1 cellular context compared by ENCODE assay signal in the genomic region with DNA sequence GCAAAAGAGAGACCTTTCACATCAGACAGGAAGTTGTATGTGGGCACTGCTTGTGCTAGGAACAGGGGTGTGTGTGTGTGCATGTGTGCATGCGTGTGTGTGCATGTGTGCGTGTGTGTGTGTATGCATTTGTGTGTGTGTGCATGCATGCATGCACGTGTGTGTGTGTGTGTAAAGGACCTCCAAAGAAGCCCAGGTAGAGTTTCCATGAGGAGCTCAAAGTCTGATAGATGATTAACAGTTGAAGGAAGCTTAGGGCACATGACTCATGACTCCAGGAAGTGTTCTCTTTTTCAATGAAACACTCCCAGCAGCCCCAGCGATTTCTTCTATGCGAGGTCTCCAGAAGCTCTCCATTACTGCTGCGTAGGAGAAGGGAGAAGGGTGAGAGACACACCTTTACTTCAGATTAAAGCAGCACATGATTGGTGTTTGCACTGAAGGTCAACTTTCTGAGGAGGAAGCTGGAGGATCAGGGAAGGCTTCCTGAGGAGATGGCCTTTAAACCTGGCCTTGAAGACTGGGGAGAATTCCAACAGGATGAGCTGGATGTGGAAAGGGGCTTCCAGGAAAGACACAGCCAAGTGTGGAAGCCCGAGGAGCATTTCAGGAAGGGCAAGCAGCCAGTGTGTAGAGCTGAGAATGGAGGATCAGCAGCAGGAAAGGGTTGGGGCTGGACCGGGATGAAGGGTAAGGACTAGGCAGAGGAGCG.
TF ChIP-seq lines count a peak whose summit lies in the region.

No MANE protein-coding gene starts in this region.

TF ChIP-seq in H1, 55 proteins besides CTCF, POLR2A, EP300 and RAD21 (continued from another document):
- TF ChIP-seq ATF2 (IDR thresholded peaks at IDR 0.05; ENCODE audit: low read length) (no peak), SUZ12 (IDR thresholded peaks at IDR 0.05; ENCODE audit: low read length) (no peak), FOSL1 (IDR thresholded peaks at IDR 0.05; ENCODE audit: insufficient read depth, low read depth, low read length) (no peak), RFX5 (IDR thresholded peaks at IDR 0.05; ENCODE audit: borderline replicate concordance, low read depth, low read length) (no peak), RXRA (IDR thresholded peaks at IDR 0.05; ENCODE audit: insufficient read depth, low read depth, low read length) (no peak), SIX5 (IDR thresholded peaks at IDR 0.05; ENCODE audit: low read depth, low read length) (no peak), GTF2F1 (IDR thresholded peaks at IDR 0.05; ENCODE audit: borderline replicate concordance, low read depth, low read length) (no peak), JUND (IDR thresholded peaks at IDR 0.05; ENCODE audit: low read length) (no peak)
